ENCODE assay signal across 8 cellular contexts in the genomic region with DNA sequence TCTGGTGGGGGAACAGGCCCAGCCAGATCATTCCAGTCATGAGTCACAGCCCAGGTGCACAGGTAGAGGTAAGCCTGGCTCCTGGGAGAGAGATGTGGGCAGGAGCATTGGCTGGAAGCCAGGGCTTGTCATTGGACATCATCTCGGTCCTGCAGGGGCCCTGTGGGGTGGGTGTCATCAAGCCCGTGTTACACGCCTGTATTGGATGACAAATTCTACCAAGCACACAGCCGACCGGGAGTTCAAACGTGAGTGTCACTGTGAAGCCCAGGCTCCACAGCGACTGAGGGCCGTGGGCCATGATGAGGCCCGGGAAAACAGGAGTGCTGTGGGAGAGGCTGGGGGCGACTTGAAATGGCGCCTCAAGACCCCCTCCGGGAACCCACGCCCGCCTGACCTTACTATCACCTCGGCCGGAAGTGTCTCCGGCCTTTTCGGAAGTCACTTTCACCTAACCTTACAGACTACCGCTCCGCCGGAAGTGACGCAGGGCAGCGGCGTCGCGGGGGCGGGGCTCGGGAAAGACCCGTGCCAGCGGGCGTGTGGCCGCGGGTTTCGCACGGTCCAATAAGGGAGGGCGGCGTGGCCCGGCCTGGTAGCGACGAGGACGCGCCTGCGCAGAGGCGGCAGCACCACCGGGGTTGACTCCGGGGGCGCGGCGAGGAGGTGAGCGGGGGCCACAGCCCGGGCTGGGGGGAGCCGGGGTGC. TPM values are rescaled to one million over a fixed set of nuclear protein-coding genes. Genes with fewer than 3 reads are reported as not detected.
DNase-seq lines count a peak whose midpoint lies in the region; ATAC-seq, FAIRE-seq and TF ChIP-seq lines count a peak whose summit lies in the region.

TSS of gene FKBP2 (plus strand) at position 629 of the 708 bp plus-strand sequence. CDS start 1,293 bp downstream, outside the sequence.

- H3K36me3 ChIP-seq in iPS-20b (ENCODE audit: insufficient read depth, low read depth, low read length) (peaks cover 34% of the 10 kb centered on the region), small intestine (ENCODE audit: control insufficient read depth in 2 of 2, insufficient read depth in 2 of 2, low read length in 2 of 2) (peaks cover 0 to 5% of the 10 kb centered on the region in 2 donors)

- H3K9me3 ChIP-seq in iPS-20b (ENCODE audit: insufficient read depth, low read depth, low read length) (no peaks in the 10 kb centered on the region), small intestine (ENCODE audit: control insufficient read depth, low read depth) (no peaks in the 10 kb centered on the region)

- ATAC-seq in GM18870 (IDR thresholded peaks at IDR 0.05; ENCODE audit: unreplicated experiment) (peak; percentile 43), HG03108 (IDR thresholded peaks at IDR 0.05; ENCODE audit: unreplicated experiment) (peak; percentile 37)

- H3K27me3 ChIP-seq in iPS-20b (ENCODE audit: insufficient read depth, low read length) (no peaks in the 10 kb centered on the region), small intestine (ENCODE audit: control insufficient read depth in 2 of 2, insufficient read depth in 2 of 2, low read length in 2 of 2) (no peaks in the 10 kb centered on the region)

- no peak for TF ChIP-seq CTCF in VCaP (conservative IDR thresholded peaks at IDR 0.05)

- in situ Hi-C loops in ACHN (cut with HindIII; ENCODE audit: low pct_ligation_motif_present, low pct_unique_long_range_greater_than_20kb, low sequenced_read_pairs): no loop called here
- in situ Hi-C loops in T47D (cut with HindIII; ENCODE audit: low pct_unique_long_range_greater_than_20kb, low sequenced_read_pairs): no loop called here

- FAIRE-seq in small intestine (lab: Jason Lieb, UNC): no peak

- 0 out of 2 replicates have a peak, but pooled peaks cover 7% of the 10 kb centered on the region for H3K4me1 ChIP-seq in iPS-20b (ENCODE audit: insufficient read depth, low read length)
- no peaks in the 10 kb centered on the region for H3K4me1 ChIP-seq in small intestine (ENCODE audit: control insufficient read depth in 2 of 2, insufficient read depth in 1 of 2, low read depth in 1 of 2, low read length in 1 of 2)

- 1% methylated on average over 51 to 52 of the region's 52 CpGs for WGBS in small intestine, 3 donors

- H3K9ac ChIP-seq in iPS-20b (ENCODE audit: low read depth, low read length): peak within 1 kb of the TSS; percentile 92

- H3K4me3 ChIP-seq in iPS-20b (ENCODE audit: low read length) (peak within 1 kb of the TSS; percentile 83), small intestine (ENCODE audit: low read depth in 1 of 2, low read length in 2 of 2) (peak within 1 kb of the TSS; percentile 68 to 97)

- H3K27ac ChIP-seq in VCaP: peak within 1 kb of the TSS; percentile 95
- peak within 1 kb of the TSS; percentile 74 for H3K27ac ChIP-seq in iPS-20b (ENCODE audit: low read length)
- H3K27ac ChIP-seq in small intestine (ENCODE audit: low read depth in 1 of 2, low read length in 1 of 2): peak within 1 kb of the TSS; percentile 91 to 99

- DNase-seq in ACHN: peak; percentile 94
- DNase-seq in NCI-H2196 (lab: John Stamatoyannopoulos, UW; ENCODE audit: unreplicated experiment): peak; percentile 98
- peak; percentile 93 to 99 for DNase-seq in T47D (ENCODE audit: low read depth in 1 of 2, low spot score in 1 of 2)
- peak; percentile 98 for DNase-seq in small intestine

RNA-seq across cellular contexts. Expression of gene FKBP2, which starts in this region (rescaled TPM):
- polyA plus RNA-seq in small intestine: 100 to 1,000 TPM; 199 to 268 (median 227) TPM

Comparison
In these comparisons a context has a peak if more than half of its experiments do, and no peak if none do; other contexts are left out.
1. Peak in every context shown above with its lines: DNase-seq, ATAC-seq, H3K4me3 ChIP-seq and H3K27ac ChIP-seq.